19 cellular contexts compared by ENCODE assay signal in genomic region chr1:8059161-8059622, GRCh38. TPM values are rescaled to one million over a fixed set of nuclear protein-coding genes. Genes with fewer than 3 reads are reported as not detected.
DNase-seq lines count a peak whose midpoint lies in the region; ATAC-seq and TF ChIP-seq lines count a peak whose summit lies in the region.
"Had no signal": no experiment of that assay in that cellular context is flagged by ENCODE, and none has a peak within 500 bp of the region (broad histone marks: within the 10 kb centered on the region; RNA-seq: fewer than 3 reads in every experiment).

No MANE protein-coding gene starts in this region.

- H3K27me3 ChIP-seq in GM23338 (ENCODE audit: insufficient read depth), result no peaks in the 10 kb centered on the region
- no peaks in the 10 kb centered on the region for H3K27me3 ChIP-seq in ascending aorta
- H3K27me3 ChIP-seq in H7 (ENCODE audit: control insufficient read depth, insufficient read depth, low read length), result no peaks in the 10 kb centered on the region

- peaks cover 4% of the 10 kb centered on the region for H3K4me1 Mint-ChIP-seq in GM23338
- H3K4me1 Mint-ChIP-seq: activated CD4-positive, alpha-beta T cell treated with anti-CD3 and anti-CD28 coated beads for 36 hours; activated naive CD8-positive, alpha-beta T cell treated with anti-CD3 and anti-CD28 coated beads, Interleukin-2, amount 50 U/mL, for 24 hours; IgD-negative memory B cell; naive B cell; stimulated activated effector memory CD8-positive, alpha-beta T cell treated with anti-CD3 and anti-CD28 coated beads, Interleukin-12 subunit alpha, Interleukin-12 subunit beta, amount 100 ng/mL, for 72 hours had no signal

- intact Hi-C loops in ascending aorta (cut with DNase I), result no loop called here

- H4K20me1 ChIP-seq in GM23338 (replicated peaks; ENCODE audit: insufficient read depth), result no peaks in the 10 kb centered on the region

- no peaks in the 10 kb centered on the region for H3K79me2 ChIP-seq in GM23338 (replicated peaks; ENCODE audit: insufficient read depth)

- peaks cover 1% of the 10 kb centered on the region for H3K27me3 Mint-ChIP-seq in GM23338 (ENCODE audit: insufficient read depth, low read depth, poor library complexity)

- no peaks in the 10 kb centered on the region for H3K36me3 Mint-ChIP-seq in GM23338 (ENCODE audit: low read depth)
- H3K36me3 Mint-ChIP-seq: CD14-positive monocyte; IgD-negative memory B cell; naive B cell; stimulated activated effector memory CD8-positive, alpha-beta T cell treated with anti-CD3 and anti-CD28 coated beads, Interleukin-12 subunit alpha, Interleukin-12 subunit beta, amount 100 ng/mL, for 72 hours had no signal

- DNase-seq in GM23338 (ENCODE audit: low spot score), result no peak
- DNase-seq in ascending aorta (ENCODE audit: low spot score in 2 of 2), result peak in 1 of 2 donors; percentile 73
- DNase-seq in fibroblast of villous mesenchyme (ENCODE audit: low read depth), result peak; percentile 89
- peak; percentile 54 for DNase-seq in stromal cell of bone marrow (ENCODE audit: low read depth)
- DNase-seq in activated effector memory CD4-positive, alpha-beta T cell treated with anti-CD3 and anti-CD28 coated beads, Interleukin-2, amount 50 U/mL, for 16 hours, result no peak
- no peak for DNase-seq in COR-L47 (lab: John Stamatoyannopoulos, UW)
- DNase-seq in H7, result no peak
- DNase-seq: activated CD4-positive, alpha-beta T cell treated with anti-CD3 and anti-CD28 coated beads for 36 hours; activated naive CD8-positive, alpha-beta T cell treated with anti-CD3 and anti-CD28 coated beads, Interleukin-2, amount 50 U/mL, for 24 hours; glutamatergic neuron; kidney glomerular epithelial cell; naive B cell; NCI-H1417 treated with DMSO at 0.1 percent for 48 hours; NCI-H526; stimulated activated CD4-positive, alpha-beta T cell treated with anti-CD3 and anti-CD28 coated beads, Interleukin-4, amount 100 ng/mL, for 24 hours had no signal

- no peaks in the 10 kb centered on the region for H3F3A ChIP-seq in GM23338 (replicated peaks; ENCODE audit: low read depth)

- H3K4me3 ChIP-seq in GM23338 (no peak overlapping the region), ascending aorta (no peak overlapping the region), fibroblast of villous mesenchyme (ENCODE audit: low read depth, low read length) (no peak overlapping the region), H7 (ENCODE audit: insufficient read depth, low read depth, low read length) (no peak overlapping the region)

- H3K4me3 Mint-ChIP-seq in GM23338, result no peak overlapping the region
- H3K4me3 Mint-ChIP-seq: activated CD4-positive, alpha-beta T cell treated with anti-CD3 and anti-CD28 coated beads for 36 hours; activated naive CD8-positive, alpha-beta T cell treated with anti-CD3 and anti-CD28 coated beads, Interleukin-2, amount 50 U/mL, for 24 hours; CD14-positive monocyte; IgD-negative memory B cell; naive B cell; stimulated activated effector memory CD8-positive, alpha-beta T cell treated with anti-CD3 and anti-CD28 coated beads, Interleukin-12 subunit alpha, Interleukin-12 subunit beta, amount 100 ng/mL, for 72 hours had no signal

- H3K4me1 ChIP-seq in GM23338 (ENCODE audit: insufficient read depth) (peaks cover 8% of the 10 kb centered on the region), ascending aorta (peaks cover 0 to 35% of the 10 kb centered on the region in 2 donors)

- no peak overlapping the region for H3K27ac Mint-ChIP-seq in GM23338
- H3K27ac Mint-ChIP-seq: activated CD4-positive, alpha-beta T cell treated with anti-CD3 and anti-CD28 coated beads for 36 hours; activated naive CD8-positive, alpha-beta T cell treated with anti-CD3 and anti-CD28 coated beads, Interleukin-2, amount 50 U/mL, for 24 hours; CD14-positive monocyte; stimulated activated effector memory CD8-positive, alpha-beta T cell treated with anti-CD3 and anti-CD28 coated beads, Interleukin-12 subunit alpha, Interleukin-12 subunit beta, amount 100 ng/mL, for 72 hours had no signal

- H3K4me2 ChIP-seq in GM23338, result no peak overlapping the region

- H3K36me3 ChIP-seq in GM23338 (ENCODE audit: insufficient read depth) (no peaks in the 10 kb centered on the region), ascending aorta (no peaks in the 10 kb centered on the region), H7 (replicated peaks; ENCODE audit: control insufficient read depth, insufficient read depth, low read length) (no peaks in the 10 kb centered on the region)

- H3K9me3 ChIP-seq in ascending aorta, result no peaks in the 10 kb centered on the region

- H3K9me2 ChIP-seq in GM23338 (ENCODE audit: insufficient read depth), result no peaks in the 10 kb centered on the region

- peak overlapping the region; percentile 23; the same call in 1 of the 2 replicates for H2AFZ ChIP-seq in GM23338

- H3K9me3 Mint-ChIP-seq in GM23338, result no peaks in the 10 kb centered on the region
- H3K9me3 Mint-ChIP-seq: activated naive CD8-positive, alpha-beta T cell treated with anti-CD3 and anti-CD28 coated beads, Interleukin-2, amount 50 U/mL, for 24 hours; IgD-negative memory B cell; naive B cell; stimulated activated effector memory CD8-positive, alpha-beta T cell treated with anti-CD3 and anti-CD28 coated beads, Interleukin-12 subunit alpha, Interleukin-12 subunit beta, amount 100 ng/mL, for 72 hours had no signal

- ATAC-seq in GM23338 (no peak), GM18870 (IDR thresholded peaks at IDR 0.05; ENCODE audit: unreplicated experiment) (no peak)
- ATAC-seq: activated CD4-positive, alpha-beta T cell treated with anti-CD3 and anti-CD28 coated beads for 36 hours; activated naive CD8-positive, alpha-beta T cell treated with anti-CD3 and anti-CD28 coated beads, Interleukin-2, amount 50 U/mL, for 24 hours; stimulated activated effector memory CD8-positive, alpha-beta T cell treated with anti-CD3 and anti-CD28 coated beads, Interleukin-12 subunit alpha, Interleukin-12 subunit beta, amount 100 ng/mL, for 72 hours had no signal

- H3K27ac ChIP-seq in GM23338 (ENCODE audit: low read depth), result no peak overlapping the region
- peak overlapping the region; percentile 78 to 89 for H3K27ac ChIP-seq in ascending aorta

- TF ChIP-seq CTCF in GM23338 (conservative IDR thresholded peaks at IDR 0.05; ENCODE audit: low read depth in 2 of 2) (no peak), ascending aorta (IDR thresholded peaks at IDR 0.05) (no peak), fibroblast of villous mesenchyme (IDR thresholded peaks at IDR 0.05; ENCODE audit: insufficient read depth, low read depth, low read length) (no peak)

TF ChIP-seq in GM23338, 12 proteins besides CTCF, POLR2A, EP300 and RAD21 (continues in another document):
- no peak for TF ChIP-seq JUNB (IDR thresholded peaks at IDR 0.05; ENCODE audit: unreplicated experiment)
- no peak for TF ChIP-seq CREB1 (CRISPR knock-in tag; IDR thresholded peaks at IDR 0.05; ENCODE audit: low read depth)

RNA-seq across cellular contexts. Expression of gene ERRFI1, which starts 33.1 kb away (rescaled TPM):
- total RNA-seq in GM23338 (2014; rRNA removed; shearing (Covaris generic)), result 51.3 and 59.8 TPM in 2 replicates
- 19.7 and 22.9 TPM in 2 replicates for polyA plus RNA-seq in GM23338 (2016; fragmentation: Nextera tagmentation; extraction: Ambion mirVana)
- total RNA-seq in ascending aorta (59.7 TPM), fibroblast of villous mesenchyme (34.8 and 70.4 TPM in 2 replicates)
- 37.3 and 42.6 TPM in 2 replicates for total RNA-seq in H7 (2014; rRNA removed; shearing (Covaris generic))

Comparison
In these comparisons a context has a peak if more than half of its experiments do, and no peak if none do; other contexts are left out.
1. DNase-seq: peak in fibroblast of villous mesenchyme (single experiment) and stromal cell of bone marrow (single experiment); none in GM23338 (single experiment), activated effector memory CD4-positive, alpha-beta T cell treated with anti-CD3 and anti-CD28 coated beads, Interleukin-2, amount 50 U/mL, for 16 hours (single experiment), COR-L47 (single experiment) and H7 (single experiment).